1 cellular context compared by ENCODE assay signal in the genomic region with DNA sequence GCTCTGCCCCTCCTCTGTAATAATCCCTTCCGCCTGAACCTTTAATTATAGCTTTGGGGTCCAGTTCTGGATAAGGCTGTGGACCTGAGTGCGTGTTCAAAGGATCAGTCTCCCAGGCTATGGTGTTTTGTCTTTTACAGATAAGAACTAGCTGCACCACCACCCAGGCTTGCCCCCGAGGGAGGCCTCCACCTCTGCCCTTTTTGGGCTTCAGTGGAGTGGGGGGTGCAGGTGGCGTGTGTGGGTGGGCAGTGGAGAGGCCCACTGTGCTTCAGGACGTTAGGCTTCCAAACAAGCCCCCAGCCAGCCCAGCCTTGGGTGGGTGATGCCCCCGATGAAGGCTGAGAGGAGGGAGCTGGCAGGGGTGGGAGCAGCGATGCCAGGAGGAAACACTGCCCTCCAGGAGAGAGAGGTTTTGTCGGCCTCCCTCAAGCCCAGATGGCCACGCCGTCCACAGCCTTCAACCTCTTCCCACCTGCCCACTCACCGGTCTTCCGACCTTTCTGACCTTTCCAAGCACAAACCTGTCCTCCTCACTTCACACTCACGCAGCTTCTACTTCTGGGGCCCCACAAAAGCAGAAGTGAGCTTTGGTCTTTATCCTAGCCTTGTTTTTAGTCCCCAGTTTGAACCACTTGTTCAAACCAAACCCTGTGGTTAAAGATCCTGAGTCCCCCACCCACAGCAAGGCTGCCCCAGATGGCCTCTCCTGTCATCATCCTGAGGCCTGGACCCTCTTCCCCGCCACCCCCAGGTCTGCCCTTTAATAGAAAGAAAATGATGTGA.
TF ChIP-seq lines count a peak whose summit lies in the region.

No MANE protein-coding gene starts in this region.

TF ChIP-seq in H1, 55 proteins besides CTCF, POLR2A, EP300 and RAD21:
- TF ChIP-seq TEAD4 (IDR thresholded peaks at IDR 0.05; ENCODE audit: low read depth, low read length) (no peak), CHD1 (IDR thresholded peaks at IDR 0.05; ENCODE audit: low read depth, low read length) (no peak), SIN3A (conservative IDR thresholded peaks at IDR 0.05 in 1 of 2, IDR thresholded peaks at IDR 0.05 in 1 of 2; ENCODE audit: low read depth in 1 of 2, low read length in 2 of 2) (no peak), TAF7 (optimal IDR thresholded peaks at IDR 0.05; ENCODE audit: borderline replicate concordance, low read depth, low read length) (no peak), EZH2 (IDR thresholded peaks at IDR 0.05; ENCODE audit: low read depth, low read length, severe bottlenecking) (no peak), HDAC6 (IDR thresholded peaks at IDR 0.05; ENCODE audit: low read depth, low read length) (no peak), SIRT6 (IDR thresholded peaks at IDR 0.05; ENCODE audit: low read length) (no peak), ASH2L (IDR thresholded peaks at IDR 0.05; ENCODE audit: low read length) (no peak), SRF (IDR thresholded peaks at IDR 0.05; ENCODE audit: low read depth, low read length) (no peak), JUND (IDR thresholded peaks at IDR 0.05; ENCODE audit: low read length) (no peak)
